In the genomic region with DNA sequence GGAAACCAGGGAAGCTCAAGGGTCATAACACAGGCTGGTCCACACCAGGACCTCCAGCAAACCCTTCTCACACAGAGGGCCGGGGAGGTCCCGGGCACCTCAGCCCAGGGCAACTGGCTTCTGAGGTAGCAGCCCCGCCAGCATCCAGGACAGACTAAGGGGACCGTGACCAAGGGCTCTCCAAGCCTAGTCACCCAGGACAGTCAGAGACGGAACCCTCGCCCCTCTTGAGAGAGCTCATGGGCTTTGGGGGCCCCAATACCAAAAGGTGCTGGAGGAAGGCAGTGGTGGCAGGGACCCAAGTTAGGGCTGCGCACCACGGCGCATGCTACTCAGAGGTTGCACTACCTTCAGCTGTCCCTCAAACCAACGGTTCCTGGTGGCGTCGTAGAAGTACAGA, we compare ENCODE assay signal across 24 cellular contexts.
"Had no signal": no experiment of that assay in that cellular context is flagged by ENCODE, and none has a peak within 500 bp of the region (broad histone marks: within the 10 kb centered on the region; RNA-seq: fewer than 3 reads in every experiment).

No MANE protein-coding gene starts in this region.

- H3K9me3 Mint-ChIP-seq: IgD-negative memory B cell had no signal

- H3K27ac ChIP-seq: KMS-11, RWPE1 had no signal

- H3K4me3 ChIP-seq: K562 had no signal

- H3K27me3 Mint-ChIP-seq: IgD-negative memory B cell had no signal

- ATAC-seq: HepG2, K562, Panc1, PC-3 had no signal

- H3K4me3 Mint-ChIP-seq: IgD-negative memory B cell had no signal

- H3K9me3 ChIP-seq: SK-N-SH had no signal

- DNase-seq: Kasumi-1, MM.1S, NCI-H1092 treated with DMSO at 0.1 percent for 48 hours, NCI-H1436, NCI-H187, NCI-H2029, NCI-H2081 treated with DMSO at 0.1 percent for 48 hours, NCI-H2171, NCI-H226, NCI-H446, NCI-H510A, NCI-H524 treated with DMSO at 0.1 percent for 48 hours, NCI-H69, NCI-H774, PC-3, SHP77, SK-N-SH, SW 1271 had no signal
